In the genomic region with DNA sequence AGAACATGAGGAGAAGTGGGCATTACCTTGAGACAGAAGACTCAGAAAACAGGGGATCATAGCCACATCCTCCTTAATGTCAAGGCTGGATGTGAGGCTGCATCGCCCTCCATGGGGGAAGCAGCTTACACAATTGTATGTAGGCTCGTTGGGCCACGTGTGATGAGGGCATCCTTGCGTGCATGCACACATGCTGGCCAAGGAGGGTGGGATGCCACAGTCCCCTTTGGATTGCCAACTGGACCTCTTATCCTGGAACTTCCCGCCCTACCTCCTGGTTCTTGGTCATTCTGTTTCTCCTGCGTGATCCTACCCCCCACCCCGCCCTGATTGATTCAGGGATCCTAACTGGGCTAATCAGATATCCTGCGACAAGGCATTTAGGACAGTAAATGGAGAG, we compare ENCODE assay signal across 18 cellular contexts.
DNase-seq lines count a peak whose midpoint lies in the region; ATAC-seq, FAIRE-seq and TF ChIP-seq lines count a peak whose summit lies in the region.
"Had no signal": no experiment of that assay in that cellular context is flagged by ENCODE, and none has a peak within 500 bp of the region (broad histone marks: within the 10 kb centered on the region; RNA-seq: fewer than 3 reads in every experiment).

No MANE protein-coding gene starts in this region.

- DNase-seq in activated T-cell treated with anti-CD3 and anti-CD28 coated beads, Interleukin-2, amount 50 U/mL, for 24 hours, result no peak
- DNase-seq in activated T-cell treated with anti-CD3 and anti-CD28 coated beads for 4 hours, result no peak
- DNase-seq in trophoblast cell, result no peak
- DNase-seq in PC-3, result no peak
- no peak for DNase-seq in kidney
- DNase-seq: AML-193; Calu3; CD8-positive, alpha-beta T cell; DMS79 treated with DMSO at 0.1 percent for 48 hours; GM23248; HCEC 1CT; IMR-90 had no signal

- H2BK5ac ChIP-seq in trophoblast cell (ENCODE audit: low read depth, low read length, poor library complexity), result no peak overlapping the region

- peak overlapping the region; percentile 2 for H3K27ac Mint-ChIP-seq in activated T-cell treated with anti-CD3 and anti-CD28 coated beads, Interleukin-2, amount 50 U/mL, for 24 hours

- H2AK5ac ChIP-seq in trophoblast cell (ENCODE audit: low read length), result no peak overlapping the region

- peaks cover under 1% of the 10 kb centered on the region for H3K36me3 Mint-ChIP-seq in activated T-cell treated with anti-CD3 and anti-CD28 coated beads, Interleukin-2, amount 50 U/mL, for 24 hours (ENCODE audit: low read depth)

- H2AFZ ChIP-seq in trophoblast cell (ENCODE audit: insufficient read depth, low read length, poor library complexity), result no peak overlapping the region
- H2AFZ ChIP-seq in PC-3 (ENCODE audit: low read length), result no peak overlapping the region
- H2AFZ ChIP-seq: GM23248 had no signal

- BruUV-seq in PC-3 (replicated peaks; lab: Mats Ljungman, UMichigan), result no TSS peak

- POLR2A ChIA-PET in PC-3 (lab: Charles Lee; ENCODE audit: unreplicated experiment), result no interaction called here

- no peaks in the 10 kb centered on the region for H3K79me2 ChIP-seq in trophoblast cell (ENCODE audit: control insufficient read depth, insufficient read depth, low read length, poor library complexity)
- H3K79me2 ChIP-seq in PC-3 (ENCODE audit: low read length), result no peaks in the 10 kb centered on the region

- H3K9me3 ChIP-seq in trophoblast cell (ENCODE audit: insufficient read depth, low read depth, low read length), result peaks cover 5% of the 10 kb centered on the region
- H3K9me3 ChIP-seq in PC-3 (ENCODE audit: low read length), result no peaks in the 10 kb centered on the region
- no peaks in the 10 kb centered on the region for H3K9me3 ChIP-seq in kidney (ENCODE audit: control insufficient read depth in 1 of 2, low read length in 2 of 2)

- no peak for ATAC-seq in GM19455 (IDR thresholded peaks at IDR 0.05; ENCODE audit: unreplicated experiment)
- ATAC-seq in PC-3, result no peak
- ATAC-seq: A549; CD8-positive, alpha-beta T cell; GM12878 had no signal

- H4K20me1 ChIP-seq in PC-3 (ENCODE audit: low read length), result no peaks in the 10 kb centered on the region

- intact Hi-C loops in PC-3 (cut with micrococcal nuclease) (no loop called here), kidney (cut with DNase I) (no loop called here)

- H3K4me3 Mint-ChIP-seq in activated T-cell treated with anti-CD3 and anti-CD28 coated beads, Interleukin-2, amount 50 U/mL, for 24 hours, result no peak overlapping the region
- H3K4me3 Mint-ChIP-seq: CD8-positive, alpha-beta T cell had no signal

- no peak overlapping the region for H3K18ac ChIP-seq in trophoblast cell (ENCODE audit: low read length)

- no peak overlapping the region for H4K8ac ChIP-seq in trophoblast cell (ENCODE audit: low read depth, low read length)

- no peaks in the 10 kb centered on the region for H3K4me1 ChIP-seq in trophoblast cell (ENCODE audit: control insufficient read depth in 1 of 2, insufficient read depth in 2 of 2, low read length in 2 of 2)
- H3K4me1 ChIP-seq in PC-3 (ENCODE audit: insufficient read depth, low read length), result no peaks in the 10 kb centered on the region
- H3K4me1 ChIP-seq in kidney (ENCODE audit: control insufficient read depth in 1 of 2, insufficient read depth in 1 of 2, low read depth in 1 of 2, low read length in 2 of 2), result no peaks in the 10 kb centered on the region
- H3K4me1 ChIP-seq: A549 had no signal

- H3K27me3 Mint-ChIP-seq in activated T-cell treated with anti-CD3 and anti-CD28 coated beads, Interleukin-2, amount 50 U/mL, for 24 hours, result no peaks in the 10 kb centered on the region

- no peak overlapping the region for H4K91ac ChIP-seq in trophoblast cell (ENCODE audit: low read depth, low read length)

- no peaks in the 10 kb centered on the region for H3K79me1 ChIP-seq in trophoblast cell (ENCODE audit: low read length)

- H2BK12ac ChIP-seq in trophoblast cell (ENCODE audit: low read length), result no peak overlapping the region

- TF ChIP-seq CTCF in PC-3 (conservative IDR thresholded peaks at IDR 0.05; ENCODE audit: low read depth, low read length) (no peak), kidney (IDR thresholded peaks at IDR 0.05; ENCODE audit: borderline replicate concordance, extremely low read depth, insufficient read depth) (no peak)

- peak overlapping the region; percentile 50 for H3K23ac ChIP-seq in trophoblast cell (ENCODE audit: low read length)

- H3K27me3 ChIP-seq in trophoblast cell (ENCODE audit: insufficient read depth, low read length), result no peaks in the 10 kb centered on the region
- no peaks in the 10 kb centered on the region for H3K27me3 ChIP-seq in PC-3 (ENCODE audit: low read length)

- CTCF ChIA-PET in PC-3 (lab: Charles Lee), result no interaction called here

- H3K36me3 ChIP-seq in trophoblast cell (ENCODE audit: control insufficient read depth in 1 of 2, insufficient read depth in 2 of 2, low read length in 2 of 2), result no peaks in the 10 kb centered on the region
- no peaks in the 10 kb centered on the region for H3K36me3 ChIP-seq in PC-3 (ENCODE audit: low read depth, low read length)
- no peaks in the 10 kb centered on the region for H3K36me3 ChIP-seq in kidney (ENCODE audit: control insufficient read depth in 1 of 2, insufficient read depth in 2 of 2, low read length in 2 of 2)

- FAIRE-seq in kidney (lab: Jason Lieb, UNC), result no peak
- FAIRE-seq: A549, GM12878, HTR-8/SVneo had no signal

- no CpG with 5 or more reads among the region's 8 CpGs for WGBS in trophoblast cell (ENCODE audit: extremely low coverage, insufficient coverage, insufficient read length)

- no peak overlapping the region for H3K27ac ChIP-seq in trophoblast cell (ENCODE audit: low read depth, low read length)
- H3K27ac ChIP-seq in temporal lobe (ENCODE audit: low read depth, low read length), result peak overlapping the region; percentile 50
- no peak overlapping the region for H3K27ac ChIP-seq in PC-3 (ENCODE audit: low read length)
- H3K27ac ChIP-seq in kidney (ENCODE audit: low read depth in 2 of 2, low read length in 2 of 2), result no peak overlapping the region
- H3K27ac ChIP-seq: 22Rv1, A549, GM23248 had no signal

- H3K14ac ChIP-seq in trophoblast cell (ENCODE audit: low read length), result no peak overlapping the region

- H3K4me2 ChIP-seq in trophoblast cell (ENCODE audit: low read length) (no peak overlapping the region), PC-3 (ENCODE audit: low read length) (no peak overlapping the region)
- H3K4me2 ChIP-seq: A549 had no signal

- H2BK120ac ChIP-seq in trophoblast cell (ENCODE audit: insufficient read depth, low read length, poor library complexity), result no peak overlapping the region

- peaks cover 16% of the 10 kb centered on the region for H3K4me1 Mint-ChIP-seq in activated T-cell treated with anti-CD3 and anti-CD28 coated beads, Interleukin-2, amount 50 U/mL, for 24 hours (ENCODE audit: low read depth)

- H3K4me3 ChIP-seq in trophoblast cell (ENCODE audit: low read depth, low read length) (no peak overlapping the region), PC-3 (ENCODE audit: low read length) (no peak overlapping the region), kidney (ENCODE audit: low read length in 2 of 2) (no peak overlapping the region)
- H3K4me3 ChIP-seq: A549, GM12878, GM23248 had no signal

- no peak overlapping the region for H4K12ac ChIP-seq in trophoblast cell (ENCODE audit: low read depth, low read length)

- no peak overlapping the region for H3K9ac ChIP-seq in trophoblast cell (ENCODE audit: low read length)
- no peak overlapping the region for H3K9ac ChIP-seq in PC-3 (ENCODE audit: low read length)
- no peak overlapping the region for H3K9ac ChIP-seq in kidney (ENCODE audit: low read length in 2 of 2)
- H3K9ac ChIP-seq: GM23248 had no signal

- H3K4ac ChIP-seq in trophoblast cell (ENCODE audit: low read depth, low read length), result no peak overlapping the region

- no peaks in the 10 kb centered on the region for H3F3A ChIP-seq in PC-3 (ENCODE audit: low read length, unreplicated experiment)

- H3K9me3 Mint-ChIP-seq in activated T-cell treated with anti-CD3 and anti-CD28 coated beads, Interleukin-2, amount 50 U/mL, for 24 hours, result no peaks in the 10 kb centered on the region
- H3K9me3 Mint-ChIP-seq: CD8-positive, alpha-beta T cell had no signal

- H3K9me2 ChIP-seq in PC-3 (replicated peaks; ENCODE audit: low read length), result no peaks in the 10 kb centered on the region
